Comparison of ENCODE assay signal across 8 cellular contexts in genomic region chr3:50235716-50236483, GRCh38. TPM values are rescaled to one million over a fixed set of nuclear protein-coding genes. Genes with fewer than 3 reads are reported as not detected.
DNase-seq lines count a peak whose midpoint lies in the region; ATAC-seq and TF ChIP-seq lines count a peak whose summit lies in the region.

Gene GNAI2, plus strand, starts transcription at chr3:50236204. Its CDS starts 132 bp downstream, at chr3:50236336.

- POLR2A ChIA-PET in RWPE1 (lab: Yijun Ruan, JAX; ENCODE audit: low non-redundant PET): interaction anchor here (0.8 kb wide), 1 partner anchor 16 kb away, joined by 4 read pairs; no protein-coding TSS in a partner anchor
- POLR2A ChIA-PET in naive thymus-derived CD4-positive, alpha-beta T cell (lab: Charles Lee): interaction anchor here (0.6 to 15.6 kb wide), 14 partner anchors 4 to 1142 kb away, joined by 3 to 253 read pairs (median 5); partner anchors contain the start of genes CYB561D2, GNAI2, HYAL3 and IFRD2

- H3K9me3 Mint-ChIP-seq in activated T-helper 17 cell treated with anti-CD3 and anti-CD28 coated beads, Interleukin-2, amount 50 U/mL, for 72 hours: no peaks in the 10 kb centered on the region
- no peaks in the 10 kb centered on the region for H3K9me3 Mint-ChIP-seq in naive thymus-derived CD4-positive, alpha-beta T cell
- no peaks in the 10 kb centered on the region for H3K9me3 Mint-ChIP-seq in stimulated activated naive B cell treated with anti-CD40 and anti-IgM and Interleukin-4, amounts not matched to agents 10 μg/mL and 1 μg/mL and 100 μg/mL, for 72 hours

- H3K4me1 ChIP-seq in naive thymus-derived CD4-positive, alpha-beta T cell (ENCODE audit: control insufficient read depth in 2 of 2, insufficient read depth in 2 of 2, low read length in 2 of 2): peaks cover 30 to 35% of the 10 kb centered on the region in 2 donors

- peak within 1 kb of the TSS; percentile 99 for H3K4me3 Mint-ChIP-seq in activated T-helper 17 cell treated with anti-CD3 and anti-CD28 coated beads, Interleukin-2, amount 50 U/mL, for 72 hours
- peak within 1 kb of the TSS; percentile 92 to 99 (median 98) for H3K4me3 Mint-ChIP-seq in naive thymus-derived CD4-positive, alpha-beta T cell
- peak within 1 kb of the TSS; percentile 98 to 99 for H3K4me3 Mint-ChIP-seq in stimulated activated naive B cell treated with anti-CD40 and anti-IgM and Interleukin-4, amounts not matched to agents 10 μg/mL and 1 μg/mL and 100 μg/mL, for 72 hours

- H3K27me3 Mint-ChIP-seq in activated T-helper 17 cell treated with anti-CD3 and anti-CD28 coated beads, Interleukin-2, amount 50 U/mL, for 72 hours: no peaks in the 10 kb centered on the region
- no peaks in the 10 kb centered on the region for H3K27me3 Mint-ChIP-seq in naive thymus-derived CD4-positive, alpha-beta T cell
- no peaks in the 10 kb centered on the region for H3K27me3 Mint-ChIP-seq in stimulated activated naive B cell treated with anti-CD40 and anti-IgM and Interleukin-4, amounts not matched to agents 10 μg/mL and 1 μg/mL and 100 μg/mL, for 72 hours

- CTCF ChIA-PET in RWPE1 (lab: Yijun Ruan, JAX): interaction anchor here (1.1 to 1.5 kb wide), 2 partner anchors 9 to 11 kb away, joined by 3 to 4 read pairs; no protein-coding TSS in a partner anchor
- CTCF ChIA-PET in naive thymus-derived CD4-positive, alpha-beta T cell (lab: Charles Lee): interaction anchor here (0.5 to 15.3 kb wide), 9 partner anchors 8 to 1247 kb away, joined by 3 to 211 read pairs (median 3); partner anchors contain the start of genes HYAL3 and NAA80

- peaks cover 5 to 33% (median 7%) of the 10 kb centered on the region in 3 experiments for H3K36me3 ChIP-seq in naive thymus-derived CD4-positive, alpha-beta T cell (ENCODE audit: control insufficient read depth in 2 of 3, insufficient read depth in 3 of 3, low read length in 3 of 3)

- peak; percentile 93 for ATAC-seq in activated T-helper 17 cell treated with anti-CD3 and anti-CD28 coated beads, Interleukin-2, amount 50 U/mL, for 72 hours (replicated peaks)
- peak; percentile 93 for ATAC-seq in naive thymus-derived CD4-positive, alpha-beta T cell
- peak; percentile 92 for ATAC-seq in stimulated activated naive B cell treated with anti-CD40 and anti-IgM and Interleukin-4, amounts not matched to agents 10 μg/mL and 1 μg/mL and 100 μg/mL, for 72 hours (replicated peaks)

- no peak for TF ChIP-seq CTCF in LNCaP clone FGC (IDR thresholded peaks at IDR 0.05; ENCODE audit: control insufficient read depth, extremely low read depth, insufficient read depth)
- no peak for TF ChIP-seq CTCF in RWPE1 (conservative IDR thresholded peaks at IDR 0.05; ENCODE audit: low read depth)

- H3K27ac Mint-ChIP-seq in activated T-helper 17 cell treated with anti-CD3 and anti-CD28 coated beads, Interleukin-2, amount 50 U/mL, for 72 hours: peak within 1 kb of the TSS; percentile 98
- H3K27ac Mint-ChIP-seq in naive thymus-derived CD4-positive, alpha-beta T cell: peak within 1 kb of the TSS; percentile 87 to 97 (median 95)
- H3K27ac Mint-ChIP-seq in stimulated activated naive B cell treated with anti-CD40 and anti-IgM and Interleukin-4, amounts not matched to agents 10 μg/mL and 1 μg/mL and 100 μg/mL, for 72 hours: peak within 1 kb of the TSS; percentile 97

- H3K27ac ChIP-seq in RWPE1: peak within 1 kb of the TSS; percentile 100
- peak within 1 kb of the TSS; percentile 84 for H3K27ac ChIP-seq in naive thymus-derived CD4-positive, alpha-beta T cell (ENCODE audit: low read depth, low read length)

- H3K9me3 ChIP-seq in naive thymus-derived CD4-positive, alpha-beta T cell (ENCODE audit: control insufficient read depth in 2 of 3, low read length in 3 of 3): no peaks in the 10 kb centered on the region

- DNase-seq in Daoy (ENCODE audit: low read depth): peak; percentile 98
- DNase-seq in GOT3 (lab: John Stamatoyannopoulos, UW): peak; percentile 97
- peak; percentile 97 for DNase-seq in LNCaP clone FGC (ENCODE audit: low read depth)
- DNase-seq in RWPE1 (ENCODE audit: low spot score): peak; percentile 94
- peak; percentile 98 for DNase-seq in fibroblast of gingiva (ENCODE audit: low read depth)
- peak; percentile 95 to 99 (median 99) for DNase-seq in naive thymus-derived CD4-positive, alpha-beta T cell
- DNase-seq in stimulated activated naive B cell treated with anti-CD40 and anti-IgM and Interleukin-4, amounts not matched to agents 10 μg/mL and 1 μg/mL and 100 μg/mL, for 72 hours: peak; percentile 99

- intact Hi-C loops in naive thymus-derived CD4-positive, alpha-beta T cell (cut with micrococcal nuclease): loop anchor here (1.0 to 5.0 kb wide), 19 partner anchors 9 to 1821 kb away; partner anchors contain the start of genes C3orf18 (in 2 of the 2), DUSP7 (in 2 of the 2), HYAL3 (in 2 of the 2) and NAA80 (in 2 of the 2)

- H3K27me3 ChIP-seq in naive thymus-derived CD4-positive, alpha-beta T cell (ENCODE audit: control insufficient read depth in 2 of 2, insufficient read depth in 2 of 2, low read length in 2 of 2): no peaks in the 10 kb centered on the region

- H3K4me3 ChIP-seq in LNCaP clone FGC (ENCODE audit: low read depth, low read length): peak within 1 kb of the TSS; percentile 68
- peak within 1 kb of the TSS; percentile 90 for H3K4me3 ChIP-seq in naive thymus-derived CD4-positive, alpha-beta T cell (ENCODE audit: low read length)

- peaks cover 46% of the 10 kb centered on the region for H3K36me3 Mint-ChIP-seq in activated T-helper 17 cell treated with anti-CD3 and anti-CD28 coated beads, Interleukin-2, amount 50 U/mL, for 72 hours (ENCODE audit: low read depth)
- peaks cover 0 to 13% (median 0%) of the 10 kb centered on the region in 5 donors for H3K36me3 Mint-ChIP-seq in naive thymus-derived CD4-positive, alpha-beta T cell
- H3K36me3 Mint-ChIP-seq in stimulated activated naive B cell treated with anti-CD40 and anti-IgM and Interleukin-4, amounts not matched to agents 10 μg/mL and 1 μg/mL and 100 μg/mL, for 72 hours: peaks cover 30 to 32% of the 10 kb centered on the region in 2 donors

- peaks cover 13% of the 10 kb centered on the region for H3K4me1 Mint-ChIP-seq in activated T-helper 17 cell treated with anti-CD3 and anti-CD28 coated beads, Interleukin-2, amount 50 U/mL, for 72 hours
- H3K4me1 Mint-ChIP-seq in naive thymus-derived CD4-positive, alpha-beta T cell: peaks cover 12 to 41% (median 37%) of the 10 kb centered on the region in 7 donors
- peaks cover 35 to 42% of the 10 kb centered on the region in 2 donors for H3K4me1 Mint-ChIP-seq in stimulated activated naive B cell treated with anti-CD40 and anti-IgM and Interleukin-4, amounts not matched to agents 10 μg/mL and 1 μg/mL and 100 μg/mL, for 72 hours

RNA-seq across cellular contexts. Expression of gene GNAI2, which starts in this region (rescaled TPM):
- 139 and 163 TPM in 2 replicates for total RNA-seq in Daoy (2014; rRNA removed; shearing (Covaris generic))
- total RNA-seq in activated T-helper 17 cell treated with anti-CD3 and anti-CD28 coated beads, Interleukin-2, amount 50 U/mL, for 72 hours: 100 to 1,000 TPM; 283 to 392 TPM
- 100 to 1,000 TPM; 225 to 442 (median 282) TPM for total RNA-seq in naive thymus-derived CD4-positive, alpha-beta T cell
- polyA plus RNA-seq in naive thymus-derived CD4-positive, alpha-beta T cell: 100 to 1,000 TPM; 443 to 527 TPM

Comparison
In these comparisons a context has a peak if more than half of its experiments do, and no peak if none do; other contexts are left out.
1. Peak in every context shown above with its lines: DNase-seq, ATAC-seq, H3K4me3 ChIP-seq and H3K27ac ChIP-seq.